Comparison of ENCODE assay signal across 1 cellular context in genomic region chr3:152281032-152281713, GRCh38.
TF ChIP-seq lines count a peak whose summit lies in the region.

No MANE protein-coding gene starts in this region.

TF ChIP-seq in HepG2, 621 proteins besides CTCF, POLR2A, EP300 and RAD21 (continued from another document):
- TF ChIP-seq ZNF792 (CRISPR knock-in tag; IDR thresholded peaks at IDR 0.05), result no peak
- TF ChIP-seq JARID2 (CRISPR knock-in tag; IDR thresholded peaks at IDR 0.05; ENCODE audit: insufficient replicate concordance), result no peak
- TF ChIP-seq ISL2 (CRISPR knock-in tag; IDR thresholded peaks at IDR 0.05), result no peak
- TF ChIP-seq ZNF574 (CRISPR knock-in tag; IDR thresholded peaks at IDR 0.05), result no peak
- TF ChIP-seq HNF4G (IDR thresholded peaks at IDR 0.05; ENCODE audit: borderline replicate concordance, low read depth, low read length), result peak; percentile 38; the same call in 1 of the 2 replicates
- no peak for TF ChIP-seq HNF4G (CRISPR knock-in tag; IDR thresholded peaks at IDR 0.05; ENCODE audit: borderline replicate concordance, low read depth)
- peak; percentile 11; the same call in 1 of the 2 replicates for TF ChIP-seq SALL1 (CRISPR knock-in tag; IDR thresholded peaks at IDR 0.05)
- peak; percentile 78 for TF ChIP-seq HNF4A (CRISPR knock-in tag; IDR thresholded peaks at IDR 0.05)
- no peak for TF ChIP-seq POLR2G (IDR thresholded peaks at IDR 0.05; ENCODE audit: low read depth, low read length)
- no peak for TF ChIP-seq ERF (CRISPR knock-in tag; IDR thresholded peaks at IDR 0.05)
- peak; percentile 26; the same call in 1 of the 2 replicates for TF ChIP-seq GATAD2A (CRISPR knock-in tag; IDR thresholded peaks at IDR 0.05)
- peak; percentile 44; the same call in 1 of the 2 replicates for TF ChIP-seq NCOR1 (IDR thresholded peaks at IDR 0.05; ENCODE audit: borderline replicate concordance, low read length)
- TF ChIP-seq ZNF3 (CRISPR knock-in tag; IDR thresholded peaks at IDR 0.05), result no peak
- TF ChIP-seq ZBTB44 (CRISPR knock-in tag; IDR thresholded peaks at IDR 0.05), result no peak
